Comparison of ENCODE assay signal across 8 cellular contexts in the genomic region with DNA sequence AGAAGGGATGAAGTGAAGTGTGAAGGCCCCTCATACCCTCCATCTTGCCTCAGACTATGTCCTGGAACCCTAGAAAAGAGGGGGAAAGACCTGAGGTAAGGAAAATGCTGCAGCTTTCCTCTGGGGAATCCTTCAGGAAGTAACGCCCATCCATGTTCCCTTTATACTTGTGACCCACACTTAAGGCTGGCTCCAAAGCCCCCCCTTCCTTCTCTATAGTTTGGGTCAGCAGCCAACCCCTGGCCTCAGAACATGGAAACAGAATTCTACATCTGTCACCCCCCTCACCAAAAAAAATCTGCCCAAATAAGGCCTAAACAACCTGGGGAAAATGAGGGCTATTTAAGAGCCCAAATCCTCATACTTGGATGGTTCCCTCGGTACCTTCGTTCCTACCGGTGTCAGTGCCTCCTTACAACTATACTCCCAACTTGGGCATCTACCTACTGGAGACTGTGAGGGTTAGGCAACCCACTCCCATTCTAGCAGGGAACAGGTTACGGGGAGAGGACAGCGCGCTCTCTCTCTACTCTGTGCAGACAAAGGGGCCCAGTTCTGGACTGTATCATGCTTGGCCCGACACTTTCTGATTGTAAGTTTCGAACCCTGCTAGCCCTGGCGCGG. TPM values are rescaled to one million over a fixed set of nuclear protein-coding genes. Genes with fewer than 3 reads are reported as not detected.
DNase-seq lines count a peak whose midpoint lies in the region; ATAC-seq and TF ChIP-seq lines count a peak whose summit lies in the region.

No MANE protein-coding gene starts in this region.

- no peaks in the 10 kb centered on the region for H3K27me3 Mint-ChIP-seq in activated CD4-positive, alpha-beta T cell treated with anti-CD3 and anti-CD28 coated beads for 36 hours
- no peaks in the 10 kb centered on the region for H3K27me3 Mint-ChIP-seq in activated naive CD8-positive, alpha-beta T cell treated with anti-CD3 and anti-CD28 coated beads for 36 hours

- H3K4me3 ChIP-seq in kidney epithelial cell (ENCODE audit: low read depth, low read length) (peak overlapping the region; percentile 95), thoracic aorta (peak overlapping the region; percentile 92)

- CTCF ChIA-PET in activated CD4-positive, alpha-beta T cell treated with anti-CD3 and anti-CD28 coated beads for 36 hours (lab: Charles Lee) = interaction anchor here (0.7 to 2.5 kb wide), 7 partner anchors 10 to 217 kb away, joined by 3 to 24 read pairs (median 5); partner anchors contain the start of genes AGBL5 and KHK

- no peaks in the 10 kb centered on the region for H3K27me3 ChIP-seq in kidney epithelial cell (ENCODE audit: control insufficient read depth, insufficient read depth, low read length)
- no peaks in the 10 kb centered on the region for H3K27me3 ChIP-seq in thoracic aorta (replicated peaks; ENCODE audit: insufficient read depth)

- TF ChIP-seq CTCF in kidney epithelial cell (IDR thresholded peaks at IDR 0.05; ENCODE audit: insufficient read depth, low read length, poor library complexity, severe bottlenecking) = no peak
- TF ChIP-seq CTCF in thoracic aorta (IDR thresholded peaks at IDR 0.05) = no peak

- H3K27ac Mint-ChIP-seq in activated CD4-positive, alpha-beta T cell treated with anti-CD3 and anti-CD28 coated beads for 36 hours = peak overlapping the region; percentile 91
- peak overlapping the region; percentile 93 for H3K27ac Mint-ChIP-seq in activated naive CD8-positive, alpha-beta T cell treated with anti-CD3 and anti-CD28 coated beads for 36 hours

- intact Hi-C loops in activated CD4-positive, alpha-beta T cell treated with anti-CD3 and anti-CD28 coated beads for 36 hours (cut with DNase I, micrococcal nuclease) = loop anchor here (1.0 to 10.0 kb wide), 14 partner anchors 11 to 1396 kb away; partner anchors contain the start of genes ADGRF3 (in 1 of the 2), AGBL5 (in 1 of the 2), ATRAID (in 1 of the 2) and CAD (in 1 of the 2)

- H3K9me3 Mint-ChIP-seq in activated CD4-positive, alpha-beta T cell treated with anti-CD3 and anti-CD28 coated beads for 36 hours (ENCODE audit: low read depth) = no peaks in the 10 kb centered on the region
- no peaks in the 10 kb centered on the region for H3K9me3 Mint-ChIP-seq in activated naive CD8-positive, alpha-beta T cell treated with anti-CD3 and anti-CD28 coated beads for 36 hours

- H3K36me3 Mint-ChIP-seq in activated CD4-positive, alpha-beta T cell treated with anti-CD3 and anti-CD28 coated beads for 36 hours (ENCODE audit: low read depth) = peaks cover 40% of the 10 kb centered on the region
- peaks cover 37% of the 10 kb centered on the region for H3K36me3 Mint-ChIP-seq in activated naive CD8-positive, alpha-beta T cell treated with anti-CD3 and anti-CD28 coated beads for 36 hours

- peaks cover 64% of the 10 kb centered on the region for H3K4me1 Mint-ChIP-seq in activated CD4-positive, alpha-beta T cell treated with anti-CD3 and anti-CD28 coated beads for 36 hours
- H3K4me1 Mint-ChIP-seq in activated naive CD8-positive, alpha-beta T cell treated with anti-CD3 and anti-CD28 coated beads for 36 hours = peaks cover 59% of the 10 kb centered on the region

- ATAC-seq in activated CD4-positive, alpha-beta T cell treated with anti-CD3 and anti-CD28 coated beads for 36 hours = no peak
- ATAC-seq in thoracic aorta (ENCODE audit: insufficient number of reproducible peaks, low FRiP score, low read depth) = no peak
- ATAC-seq in GM18909 (IDR thresholded peaks at IDR 0.05; ENCODE audit: poor library complexity, unreplicated experiment) = no peak

- H3K9me3 ChIP-seq in thoracic aorta = no peaks in the 10 kb centered on the region

- H3K4me3 Mint-ChIP-seq in activated CD4-positive, alpha-beta T cell treated with anti-CD3 and anti-CD28 coated beads for 36 hours = peak overlapping the region; percentile 96
- peak overlapping the region; percentile 97 for H3K4me3 Mint-ChIP-seq in activated naive CD8-positive, alpha-beta T cell treated with anti-CD3 and anti-CD28 coated beads for 36 hours

- no peaks in the 10 kb centered on the region for H3K36me3 ChIP-seq in kidney epithelial cell (ENCODE audit: control insufficient read depth, insufficient read depth, low read length)
- H3K36me3 ChIP-seq in thoracic aorta = peaks cover 3% of the 10 kb centered on the region

- peaks cover 28 to 64% of the 10 kb centered on the region in 2 donors for H3K4me1 ChIP-seq in thoracic aorta (ENCODE audit: control insufficient read depth in 1 of 2, low read depth in 2 of 2)

- peak overlapping the region; percentile 81 to 99 for H3K27ac ChIP-seq in thoracic aorta

- POLR2A ChIA-PET in activated CD4-positive, alpha-beta T cell treated with anti-CD3 and anti-CD28 coated beads for 36 hours (lab: Charles Lee) = interaction anchor here (0.6 to 2.2 kb wide), 6 partner anchors 10 to 101 kb away, joined by 3 to 15 read pairs (median 4); partner anchors contain the start of gene AGBL5

- DNase-seq in activated CD4-positive, alpha-beta T cell treated with anti-CD3 and anti-CD28 coated beads for 36 hours = no peak
- DNase-seq in activated CD4-positive, alpha-beta T cell treated with anti-CD3 and anti-CD28 coated beads for 4 hours = no peak
- no peak for DNase-seq in activated naive CD8-positive, alpha-beta T cell treated with anti-CD3 and anti-CD28 coated beads for 36 hours
- DNase-seq in kidney epithelial cell (ENCODE audit: low read depth) = no peak
- DNase-seq in thoracic aorta (ENCODE audit: low spot score) = no peak
- DNase-seq in pons (ENCODE audit: low spot score) = no peak
- no peak for DNase-seq in NCI-H82 (lab: John Stamatoyannopoulos, UW)

RNA-seq across cellular contexts. Expression of gene OST4, which starts 0.7 kb away (rescaled TPM):
- 100 to 1,000 TPM; 305 to 406 TPM for total RNA-seq in activated CD4-positive, alpha-beta T cell treated with anti-CD3 and anti-CD28 coated beads for 36 hours
- 100 to 1,000 TPM; 282 to 290 TPM for total RNA-seq in activated naive CD8-positive, alpha-beta T cell treated with anti-CD3 and anti-CD28 coated beads for 36 hours
- total RNA-seq in kidney epithelial cell = 237 and 272 TPM in 2 replicates
- total RNA-seq in thoracic aorta = 100 to 1,000 TPM; 147 to 272 TPM

RNA-seq across cellular contexts. Expression of gene EMILIN1, which starts 7.7 kb away (rescaled TPM):
- under 1 TPM; 0.40 to 0.46 TPM for total RNA-seq in activated CD4-positive, alpha-beta T cell treated with anti-CD3 and anti-CD28 coated beads for 36 hours
- under 1 TPM; 0.62 to 0.76 TPM for total RNA-seq in activated naive CD8-positive, alpha-beta T cell treated with anti-CD3 and anti-CD28 coated beads for 36 hours
- total RNA-seq in kidney epithelial cell (7.4 and 9.5 TPM in 2 replicates), thoracic aorta (100 to 1,000 TPM; 231 to 309 TPM)

RNA-seq across cellular contexts. Expression of gene KHK, which starts 15.8 kb away (rescaled TPM):
- 10 to 100 TPM; 10.6 to 12.7 TPM for total RNA-seq in activated CD4-positive, alpha-beta T cell treated with anti-CD3 and anti-CD28 coated beads for 36 hours
- total RNA-seq in activated naive CD8-positive, alpha-beta T cell treated with anti-CD3 and anti-CD28 coated beads for 36 hours = 10 to 100 TPM; 12.6 to 12.8 TPM
- 3.1 and 3.8 TPM in 2 replicates for total RNA-seq in kidney epithelial cell
- 1 to 10 TPM; 1.5 to 2.6 TPM for total RNA-seq in thoracic aorta

RNA-seq across cellular contexts. Expression of gene AGBL5, which starts 19.3 kb away (rescaled TPM):
- 10 to 100 TPM; 12.5 to 14.5 TPM for total RNA-seq in activated CD4-positive, alpha-beta T cell treated with anti-CD3 and anti-CD28 coated beads for 36 hours
- total RNA-seq in activated naive CD8-positive, alpha-beta T cell treated with anti-CD3 and anti-CD28 coated beads for 36 hours = 10 to 100 TPM; 14.8 to 15.2 TPM
- total RNA-seq in kidney epithelial cell (28.6 and 32.0 TPM in 2 replicates), thoracic aorta (10 to 100 TPM in 1 of 2 donors, 1 to 10 TPM in 1; 7.8 to 10.8 TPM)

RNA-seq across cellular contexts. Expression of gene TMEM214, which starts 38.0 kb away (rescaled TPM):
- total RNA-seq in activated CD4-positive, alpha-beta T cell treated with anti-CD3 and anti-CD28 coated beads for 36 hours = 10 to 100 TPM; 54.1 to 69.1 TPM
- 10 to 100 TPM; 50.6 to 54.3 TPM for total RNA-seq in activated naive CD8-positive, alpha-beta T cell treated with anti-CD3 and anti-CD28 coated beads for 36 hours
- total RNA-seq in kidney epithelial cell = 27.0 and 36.1 TPM in 2 replicates
- 10 to 100 TPM; 68.2 to 84.4 TPM for total RNA-seq in thoracic aorta

Comparison
In these comparisons a context has a peak if more than half of its experiments do, and no peak if none do; other contexts are left out.
1. RNA of gene EMILIN1, which starts 7.7 kb away (total RNA-seq): 231 to 309 TPM in thoracic aorta; 7.4 to 9.5 TPM in kidney epithelial cell, 0.62 to 0.76 TPM in activated naive CD8-positive, alpha-beta T cell treated with anti-CD3 and anti-CD28 coated beads for 36 hours and 0.40 to 0.46 TPM in activated CD4-positive, alpha-beta T cell treated with anti-CD3 and anti-CD28 coated beads for 36 hours; every median in the first group is over 10 times any median in the second.